In the genomic region with DNA sequence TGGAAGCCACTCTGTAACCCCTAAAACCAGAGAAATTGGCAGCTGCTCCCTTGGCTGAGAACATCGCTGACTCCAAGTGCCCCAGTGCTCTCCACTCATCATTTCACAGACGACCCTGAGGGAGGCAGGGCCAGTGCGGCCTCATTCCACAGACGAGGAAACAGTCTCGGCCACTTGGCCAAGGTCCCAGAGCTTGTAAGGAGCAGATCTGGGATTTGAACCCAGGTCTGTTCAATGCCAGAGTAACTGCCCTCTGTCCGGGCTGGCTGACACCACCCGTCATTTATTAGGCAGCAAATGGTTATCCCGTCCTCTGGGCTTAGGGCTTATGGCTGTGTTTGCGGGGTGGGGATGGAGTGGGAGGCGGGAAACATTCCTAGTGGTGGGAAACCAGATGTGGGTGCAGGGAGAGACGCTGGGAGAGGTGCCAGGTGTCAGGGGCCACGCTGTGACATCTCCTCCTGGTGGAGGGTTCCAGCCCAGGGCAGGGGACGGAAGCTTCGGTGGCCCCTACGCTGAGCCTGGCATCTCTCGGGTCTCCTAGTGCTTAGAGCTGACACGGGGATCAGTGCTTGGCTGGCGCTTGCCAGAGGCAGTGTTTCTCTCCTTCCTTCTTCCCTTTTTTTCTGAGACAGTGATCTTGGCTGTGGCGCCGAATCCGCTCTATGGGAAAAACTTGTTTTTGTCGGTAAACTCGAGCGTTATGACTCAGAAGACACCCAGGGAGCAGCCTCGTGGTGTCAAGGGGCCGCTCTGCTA, we compare ENCODE assay signal across 9 cellular contexts. TPM values are rescaled to one million over a fixed set of nuclear protein-coding genes. Genes with fewer than 3 reads are reported as not detected.
DNase-seq lines count a peak whose midpoint lies in the region; ATAC-seq and TF ChIP-seq lines count a peak whose summit lies in the region.
"Had no signal": no experiment of that assay in that cellular context is flagged by ENCODE, and none has a peak within 500 bp of the region (broad histone marks: within the 10 kb centered on the region; RNA-seq: fewer than 3 reads in every experiment).

No MANE protein-coding gene starts in this region.

- intact Hi-C loops in left ventricle myocardium inferior (cut with micrococcal nuclease): loop anchor here (10.0 kb wide), 1 partner anchor 147 kb away; no protein-coding TSS in a partner anchor

- H3K9me3 ChIP-seq in left ventricle myocardium inferior (replicated peaks): no peaks in the 10 kb centered on the region

- DNase-seq in EL (peak; percentile 83), amniotic epithelial cell (ENCODE audit: low read depth) (peak; percentile 89), left ventricle myocardium inferior (peak; percentile 59), NCI-H1930 (lab: John Stamatoyannopoulos, UW) (no peak)
- DNase-seq in stimulated activated CD4-positive, alpha-beta T cell treated with anti-CD3 and anti-CD28 coated beads, Interleukin-4, amount 100 ng/mL, for 1 hour: no peak
- no peak for DNase-seq in stimulated activated CD8-positive, alpha-beta memory T cell treated with anti-CD3 and anti-CD28 coated beads, Interleukin-4, amount 100 ng/mL, for 48 hours

- H3K27ac ChIP-seq in left ventricle myocardium inferior (replicated peaks) (peak overlapping the region; percentile 81), rectal smooth muscle tissue (ENCODE audit: low read depth, low read length) (peak overlapping the region; percentile 49)
- H3K27ac ChIP-seq: RWPE1 had no signal

- H3K4me1 ChIP-seq in left ventricle myocardium inferior (peaks cover 20% of the 10 kb centered on the region), rectal smooth muscle tissue (ENCODE audit: control insufficient read depth, insufficient read depth, low read length) (peaks cover 8% of the 10 kb centered on the region)

- peaks cover 25% of the 10 kb centered on the region for H3K27me3 ChIP-seq in left ventricle myocardium inferior (ENCODE audit: low read depth)
- H3K27me3 ChIP-seq in rectal smooth muscle tissue (ENCODE audit: control insufficient read depth, insufficient read depth, low read length): no peaks in the 10 kb centered on the region

- no peak for ATAC-seq in HG03196 (IDR thresholded peaks at IDR 0.05; ENCODE audit: unreplicated experiment)

- no peaks in the 10 kb centered on the region for H3K36me3 ChIP-seq in left ventricle myocardium inferior
- no peaks in the 10 kb centered on the region for H3K36me3 ChIP-seq in rectal smooth muscle tissue (ENCODE audit: control insufficient read depth, insufficient read depth, low read length)

- H3K9ac ChIP-seq in rectal smooth muscle tissue (ENCODE audit: low read length): no peak overlapping the region

- no peak for TF ChIP-seq CTCF in left ventricle myocardium inferior (IDR thresholded peaks at IDR 0.05; ENCODE audit: borderline replicate concordance)

- H3K4me3 ChIP-seq in left ventricle myocardium inferior (peak overlapping the region; percentile 29), rectal smooth muscle tissue (ENCODE audit: low read length) (peak overlapping the region; percentile 13)

RNA-seq across cellular contexts. Expression of gene IER5L, which starts 20.1 kb away (rescaled TPM):
- 3.8 TPM for total RNA-seq in left ventricle myocardium inferior

Comparison
In these comparisons a context has a peak if more than half of its experiments do, and no peak if none do; other contexts are left out.
1. DNase-seq: peak in EL (single experiment), amniotic epithelial cell (single experiment) and left ventricle myocardium inferior (single experiment); none in stimulated activated CD4-positive, alpha-beta T cell treated with anti-CD3 and anti-CD28 coated beads, Interleukin-4, amount 100 ng/mL, for 1 hour (single experiment), NCI-H1930 (0 of 2) and stimulated activated CD8-positive, alpha-beta memory T cell treated with anti-CD3 and anti-CD28 coated beads, Interleukin-4, amount 100 ng/mL, for 48 hours (single experiment).